In the genomic region with DNA sequence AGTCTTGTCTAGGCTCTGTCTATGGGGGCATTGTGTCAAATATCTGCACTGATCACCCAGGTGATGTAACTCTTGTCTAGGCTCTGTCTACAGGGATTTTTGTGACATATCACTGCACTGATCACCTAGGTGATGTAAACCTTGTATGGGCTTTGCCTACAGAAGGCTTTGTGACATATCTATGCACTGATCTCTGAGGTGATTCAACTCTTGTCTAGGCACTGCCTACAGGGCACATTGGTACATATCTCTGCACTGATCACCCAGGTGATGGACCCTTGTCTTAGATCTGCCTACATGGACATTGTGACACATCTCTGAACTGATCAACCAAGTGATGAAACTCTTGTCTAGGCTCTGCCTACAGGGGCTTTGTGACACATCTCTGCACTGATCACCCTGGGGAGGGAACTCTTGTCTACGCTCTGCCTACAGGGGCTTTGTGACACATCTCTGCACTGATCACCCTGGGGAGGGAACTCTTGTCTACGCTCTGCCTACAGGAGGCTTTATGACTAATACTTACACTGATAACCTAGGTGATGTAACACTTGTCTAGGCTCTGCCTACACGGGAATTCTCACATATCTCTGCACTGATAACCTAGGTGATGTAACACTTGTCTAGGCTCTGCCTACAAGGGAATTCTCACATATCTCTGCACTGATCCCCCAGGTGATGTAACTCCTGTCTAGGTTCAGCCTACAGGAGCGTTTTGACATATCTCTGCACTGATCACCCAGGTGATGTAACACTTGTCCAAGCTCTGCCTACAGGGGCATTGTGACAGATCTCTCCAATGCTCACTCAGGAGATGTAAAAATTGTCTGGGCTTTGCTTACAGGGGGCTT, we compare ENCODE assay signal across 1 cellular context.
TF ChIP-seq lines count a peak whose summit lies in the region.
"Not testable (repeated sequence)": the region's sequence is repeated elsewhere in the genome, so short reads cannot be mapped to it uniquely, and the experiment has no call there.

No MANE protein-coding gene starts in this region.

TF ChIP-seq in HepG2, 621 proteins besides CTCF, POLR2A, EP300 and RAD21 (continued from another document):
- TF ChIP-seq, protein P1, sequence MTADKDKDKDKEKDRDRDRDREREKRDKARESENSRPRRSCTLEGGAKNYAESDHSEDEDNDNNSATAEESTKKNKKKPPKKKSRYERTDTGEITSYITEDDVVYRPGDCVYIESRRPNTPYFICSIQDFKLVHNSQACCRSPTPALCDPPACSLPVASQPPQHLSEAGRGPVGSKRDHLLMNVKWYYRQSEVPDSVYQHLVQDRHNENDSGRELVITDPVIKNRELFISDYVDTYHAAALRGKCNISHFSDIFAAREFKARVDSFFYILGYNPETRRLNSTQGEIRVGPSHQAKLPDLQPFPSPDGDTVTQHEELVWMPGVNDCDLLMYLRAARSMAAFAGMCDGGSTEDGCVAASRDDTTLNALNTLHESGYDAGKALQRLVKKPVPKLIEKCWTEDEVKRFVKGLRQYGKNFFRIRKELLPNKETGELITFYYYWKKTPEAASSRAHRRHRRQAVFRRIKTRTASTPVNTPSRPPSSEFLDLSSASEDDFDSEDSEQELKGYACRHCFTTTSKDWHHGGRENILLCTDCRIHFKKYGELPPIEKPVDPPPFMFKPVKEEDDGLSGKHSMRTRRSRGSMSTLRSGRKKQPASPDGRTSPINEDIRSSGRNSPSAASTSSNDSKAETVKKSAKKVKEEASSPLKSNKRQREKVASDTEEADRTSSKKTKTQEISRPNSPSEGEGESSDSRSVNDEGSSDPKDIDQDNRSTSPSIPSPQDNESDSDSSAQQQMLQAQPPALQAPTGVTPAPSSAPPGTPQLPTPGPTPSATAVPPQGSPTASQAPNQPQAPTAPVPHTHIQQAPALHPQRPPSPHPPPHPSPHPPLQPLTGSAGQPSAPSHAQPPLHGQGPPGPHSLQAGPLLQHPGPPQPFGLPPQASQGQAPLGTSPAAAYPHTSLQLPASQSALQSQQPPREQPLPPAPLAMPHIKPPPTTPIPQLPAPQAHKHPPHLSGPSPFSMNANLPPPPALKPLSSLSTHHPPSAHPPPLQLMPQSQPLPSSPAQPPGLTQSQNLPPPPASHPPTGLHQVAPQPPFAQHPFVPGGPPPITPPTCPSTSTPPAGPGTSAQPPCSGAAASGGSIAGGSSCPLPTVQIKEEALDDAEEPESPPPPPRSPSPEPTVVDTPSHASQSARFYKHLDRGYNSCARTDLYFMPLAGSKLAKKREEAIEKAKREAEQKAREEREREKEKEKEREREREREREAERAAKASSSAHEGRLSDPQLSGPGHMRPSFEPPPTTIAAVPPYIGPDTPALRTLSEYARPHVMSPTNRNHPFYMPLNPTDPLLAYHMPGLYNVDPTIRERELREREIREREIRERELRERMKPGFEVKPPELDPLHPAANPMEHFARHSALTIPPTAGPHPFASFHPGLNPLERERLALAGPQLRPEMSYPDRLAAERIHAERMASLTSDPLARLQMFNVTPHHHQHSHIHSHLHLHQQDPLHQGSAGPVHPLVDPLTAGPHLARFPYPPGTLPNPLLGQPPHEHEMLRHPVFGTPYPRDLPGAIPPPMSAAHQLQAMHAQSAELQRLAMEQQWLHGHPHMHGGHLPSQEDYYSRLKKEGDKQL (CRISPR knock-in tag; IDR thresholded peaks at IDR 0.05; ENCODE audit: low read depth), result peak; percentile 44; the same call in 1 of the 2 replicates
- TF ChIP-seq SOX5 (CRISPR knock-in tag; IDR thresholded peaks at IDR 0.05; ENCODE audit: borderline replicate concordance), result peak; percentile 23; the same call in 1 of the 2 replicates
- TF ChIP-seq FOXP1 (IDR thresholded peaks at IDR 0.05); SOX13 (IDR thresholded peaks at IDR 0.05); CREM (CRISPR knock-in tag; IDR thresholded peaks at IDR 0.05): not testable (repeated sequence)
- peak; percentile 9; the same call in 1 of the 2 replicates for TF ChIP-seq FOXP1 (CRISPR knock-in tag; IDR thresholded peaks at IDR 0.05)
- TF ChIP-seq, protein P2, sequence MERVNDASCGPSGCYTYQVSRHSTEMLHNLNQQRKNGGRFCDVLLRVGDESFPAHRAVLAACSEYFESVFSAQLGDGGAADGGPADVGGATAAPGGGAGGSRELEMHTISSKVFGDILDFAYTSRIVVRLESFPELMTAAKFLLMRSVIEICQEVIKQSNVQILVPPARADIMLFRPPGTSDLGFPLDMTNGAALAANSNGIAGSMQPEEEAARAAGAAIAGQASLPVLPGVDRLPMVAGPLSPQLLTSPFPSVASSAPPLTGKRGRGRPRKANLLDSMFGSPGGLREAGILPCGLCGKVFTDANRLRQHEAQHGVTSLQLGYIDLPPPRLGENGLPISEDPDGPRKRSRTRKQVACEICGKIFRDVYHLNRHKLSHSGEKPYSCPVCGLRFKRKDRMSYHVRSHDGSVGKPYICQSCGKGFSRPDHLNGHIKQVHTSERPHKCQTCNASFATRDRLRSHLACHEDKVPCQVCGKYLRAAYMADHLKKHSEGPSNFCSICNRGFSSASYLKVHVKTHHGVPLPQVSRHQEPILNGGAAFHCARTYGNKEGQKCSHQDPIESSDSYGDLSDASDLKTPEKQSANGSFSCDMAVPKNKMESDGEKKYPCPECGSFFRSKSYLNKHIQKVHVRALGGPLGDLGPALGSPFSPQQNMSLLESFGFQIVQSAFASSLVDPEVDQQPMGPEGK (CRISPR knock-in tag; IDR thresholded peaks at IDR 0.05), result peak; percentile 38; the same call in 1 of the 2 replicates
- peak; percentile 74 for TF ChIP-seq RXRB (CRISPR knock-in tag; IDR thresholded peaks at IDR 0.05; ENCODE audit: borderline replicate concordance)
- peak; percentile 67; the same call in 1 of the 2 replicates for TF ChIP-seq FOXK1 (CRISPR knock-in tag; IDR thresholded peaks at IDR 0.05; ENCODE audit: borderline replicate concordance, low read depth)
- TF ChIP-seq, protein P3, sequence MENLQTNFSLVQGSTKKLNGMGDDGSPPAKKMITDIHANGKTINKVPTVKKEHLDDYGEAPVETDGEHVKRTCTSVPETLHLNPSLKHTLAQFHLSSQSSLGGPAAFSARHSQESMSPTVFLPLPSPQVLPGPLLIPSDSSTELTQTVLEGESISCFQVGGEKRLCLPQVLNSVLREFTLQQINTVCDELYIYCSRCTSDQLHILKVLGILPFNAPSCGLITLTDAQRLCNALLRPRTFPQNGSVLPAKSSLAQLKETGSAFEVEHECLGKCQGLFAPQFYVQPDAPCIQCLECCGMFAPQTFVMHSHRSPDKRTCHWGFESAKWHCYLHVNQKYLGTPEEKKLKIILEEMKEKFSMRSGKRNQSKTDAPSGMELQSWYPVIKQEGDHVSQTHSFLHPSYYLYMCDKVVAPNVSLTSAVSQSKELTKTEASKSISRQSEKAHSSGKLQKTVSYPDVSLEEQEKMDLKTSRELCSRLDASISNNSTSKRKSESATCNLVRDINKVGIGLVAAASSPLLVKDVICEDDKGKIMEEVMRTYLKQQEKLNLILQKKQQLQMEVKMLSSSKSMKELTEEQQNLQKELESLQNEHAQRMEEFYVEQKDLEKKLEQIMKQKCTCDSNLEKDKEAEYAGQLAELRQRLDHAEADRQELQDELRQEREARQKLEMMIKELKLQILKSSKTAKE (CRISPR knock-in tag; IDR thresholded peaks at IDR 0.05; ENCODE audit: borderline replicate concordance), result peak; percentile 97
- TF ChIP-seq, protein P4, sequence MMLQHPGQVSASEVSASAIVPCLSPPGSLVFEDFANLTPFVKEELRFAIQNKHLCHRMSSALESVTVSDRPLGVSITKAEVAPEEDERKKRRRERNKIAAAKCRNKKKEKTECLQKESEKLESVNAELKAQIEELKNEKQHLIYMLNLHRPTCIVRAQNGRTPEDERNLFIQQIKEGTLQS (CRISPR knock-in tag; IDR thresholded peaks at IDR 0.05), result peak; percentile 93
- TF ChIP-seq CEBPB (IDR thresholded peaks at IDR 0.05; ENCODE audit: borderline replicate concordance, low read depth, low read length), result peak; percentile 58
- TF ChIP-seq TBL1XR1 (IDR thresholded peaks at IDR 0.05; ENCODE audit: borderline replicate concordance, low read length, partially characterized antibody), result peak; percentile 25
- TF ChIP-seq FOXA3 (CRISPR knock-in tag; IDR thresholded peaks at IDR 0.05), result peak; percentile 19; the same call in 1 of the 2 replicates
- TF ChIP-seq ZNF792 (CRISPR knock-in tag; IDR thresholded peaks at IDR 0.05), result 0 out of 2 replicates have a peak, but pooled peaks have one; percentile 34
- TF ChIP-seq MED1 (CRISPR knock-in tag; IDR thresholded peaks at IDR 0.05), result peak; percentile 30; the same call in 1 of the 2 replicates
- TF ChIP-seq, protein P5, sequence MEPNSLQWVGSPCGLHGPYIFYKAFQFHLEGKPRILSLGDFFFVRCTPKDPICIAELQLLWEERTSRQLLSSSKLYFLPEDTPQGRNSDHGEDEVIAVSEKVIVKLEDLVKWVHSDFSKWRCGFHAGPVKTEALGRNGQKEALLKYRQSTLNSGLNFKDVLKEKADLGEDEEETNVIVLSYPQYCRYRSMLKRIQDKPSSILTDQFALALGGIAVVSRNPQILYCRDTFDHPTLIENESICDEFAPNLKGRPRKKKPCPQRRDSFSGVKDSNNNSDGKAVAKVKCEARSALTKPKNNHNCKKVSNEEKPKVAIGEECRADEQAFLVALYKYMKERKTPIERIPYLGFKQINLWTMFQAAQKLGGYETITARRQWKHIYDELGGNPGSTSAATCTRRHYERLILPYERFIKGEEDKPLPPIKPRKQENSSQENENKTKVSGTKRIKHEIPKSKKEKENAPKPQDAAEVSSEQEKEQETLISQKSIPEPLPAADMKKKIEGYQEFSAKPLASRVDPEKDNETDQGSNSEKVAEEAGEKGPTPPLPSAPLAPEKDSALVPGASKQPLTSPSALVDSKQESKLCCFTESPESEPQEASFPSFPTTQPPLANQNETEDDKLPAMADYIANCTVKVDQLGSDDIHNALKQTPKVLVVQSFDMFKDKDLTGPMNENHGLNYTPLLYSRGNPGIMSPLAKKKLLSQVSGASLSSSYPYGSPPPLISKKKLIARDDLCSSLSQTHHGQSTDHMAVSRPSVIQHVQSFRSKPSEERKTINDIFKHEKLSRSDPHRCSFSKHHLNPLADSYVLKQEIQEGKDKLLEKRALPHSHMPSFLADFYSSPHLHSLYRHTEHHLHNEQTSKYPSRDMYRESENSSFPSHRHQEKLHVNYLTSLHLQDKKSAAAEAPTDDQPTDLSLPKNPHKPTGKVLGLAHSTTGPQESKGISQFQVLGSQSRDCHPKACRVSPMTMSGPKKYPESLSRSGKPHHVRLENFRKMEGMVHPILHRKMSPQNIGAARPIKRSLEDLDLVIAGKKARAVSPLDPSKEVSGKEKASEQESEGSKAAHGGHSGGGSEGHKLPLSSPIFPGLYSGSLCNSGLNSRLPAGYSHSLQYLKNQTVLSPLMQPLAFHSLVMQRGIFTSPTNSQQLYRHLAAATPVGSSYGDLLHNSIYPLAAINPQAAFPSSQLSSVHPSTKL (CRISPR knock-in tag; IDR thresholded peaks at IDR 0.05), result peak; percentile 65
- peak in 1 of 2 experiments; percentile 37; a peak in 1 of 4 replicates for TF ChIP-seq SOX13 (CRISPR knock-in tag; conservative IDR thresholded peaks at IDR 0.05 in 1 of 2, IDR thresholded peaks at IDR 0.05 in 1 of 2)
- peak; percentile 67 for TF ChIP-seq GATAD2A (CRISPR knock-in tag; IDR thresholded peaks at IDR 0.05)
- peak; percentile 28; the same call in 1 of the 2 replicates for TF ChIP-seq CREM (IDR thresholded peaks at IDR 0.05)
